ENCODE assay signal across 8 cellular contexts in genomic region chr17:51322390-51323029, GRCh38.
A peak's percentile ranks its signal among the peaks of the same experiment; 100 is the strongest.
DNase-seq lines count a peak whose midpoint lies in the region; ATAC-seq and TF ChIP-seq lines count a peak whose summit lies in the region.

No MANE protein-coding gene starts in this region.

- H3K9me3 ChIP-seq in OCI-LY3 (ENCODE audit: insufficient read depth, low read length), result peaks cover 8% of the 10 kb centered on the region; the same call in 1 of the 2 replicates

- no peak overlapping the region for H3K4me2 ChIP-seq in OCI-LY3 (ENCODE audit: low read length)

- intact Hi-C loops in CD14-positive monocyte (cut with micrococcal nuclease), result no loop called here

- no peaks in the 10 kb centered on the region for H3K79me2 ChIP-seq in OCI-LY3 (ENCODE audit: low read length)

- TF ChIP-seq CTCF in OCI-LY3 (IDR thresholded peaks at IDR 0.05; ENCODE audit: low read depth, low read length) (peak; percentile 93), fibroblast of the aortic adventitia (IDR thresholded peaks at IDR 0.05; ENCODE audit: insufficient read depth, low read length) (peak; percentile 34), CD14-positive monocyte (IDR thresholded peaks at IDR 0.05) (no peak)

- H3K36me3 ChIP-seq in OCI-LY3 (replicated peaks; ENCODE audit: low read depth, low read length), result no peaks in the 10 kb centered on the region

- H3K36me3 Mint-ChIP-seq in natural killer cell treated with Interleukin-12 subunit alpha and Interleukin-12 subunit beta and Interleukin-15 and Interleukin-18, amount 100 ng/mL, for 72 hours, result peaks cover 11% of the 10 kb centered on the region
- H3K36me3 Mint-ChIP-seq in CD14-positive monocyte, result no peaks in the 10 kb centered on the region

- peaks cover 8% of the 10 kb centered on the region for H3K4me1 ChIP-seq in OCI-LY3 (ENCODE audit: low read length)

- no peaks in the 10 kb centered on the region for H3K27me3 ChIP-seq in OCI-LY3 (ENCODE audit: low read depth, low read length)

- no peak overlapping the region for H3K9ac ChIP-seq in OCI-LY3 (ENCODE audit: low read length)

- no peaks in the 10 kb centered on the region for H4K20me1 ChIP-seq in OCI-LY3 (ENCODE audit: insufficient read depth, low read length)

- no peak for ATAC-seq in natural killer cell treated with Interleukin-12 subunit alpha and Interleukin-12 subunit beta and Interleukin-15 and Interleukin-18, amount 100 ng/mL, for 72 hours

- H3K27ac ChIP-seq in OCI-LY3 (ENCODE audit: low read length), result no peak overlapping the region

- no peaks in the 10 kb centered on the region for H3K9me3 Mint-ChIP-seq in natural killer cell treated with Interleukin-12 subunit alpha and Interleukin-12 subunit beta and Interleukin-15 and Interleukin-18, amount 100 ng/mL, for 72 hours
- peaks cover 10 to 28% (median 21%) of the 10 kb centered on the region in 7 donors for H3K9me3 Mint-ChIP-seq in CD14-positive monocyte

- no peak overlapping the region for H2AFZ ChIP-seq in OCI-LY3 (ENCODE audit: low read depth, low read length)

- no peak overlapping the region for H3K27ac Mint-ChIP-seq in natural killer cell treated with Interleukin-12 subunit alpha and Interleukin-12 subunit beta and Interleukin-15 and Interleukin-18, amount 100 ng/mL, for 72 hours
- no peak overlapping the region for H3K27ac Mint-ChIP-seq in CD14-positive monocyte

- DNase-seq in NCI-H1092 treated with DMSO at 0.1 percent for 48 hours (lab: John Stamatoyannopoulos, UW) (peak; percentile 6), NCI-H1092 (lab: John Stamatoyannopoulos, UW) (no peak), HEK293T (ENCODE audit: extremely low spot score) (peak; percentile 42), fibroblast of the aortic adventitia (ENCODE audit: low read depth) (peak; percentile 27), DMS114 treated with DMSO at 0.1 percent for 48 hours (lab: John Stamatoyannopoulos, UW; ENCODE audit: unreplicated experiment) (no peak), CD14-positive monocyte (ENCODE audit: low spot score) (no peak)
- DNase-seq in natural killer cell treated with Interleukin-12 subunit alpha and Interleukin-12 subunit beta and Interleukin-15 and Interleukin-18, amount 100 ng/mL, for 72 hours (ENCODE audit: low spot score), result no peak

- H3K4me3 ChIP-seq in OCI-LY3 (ENCODE audit: low read length), result no peak overlapping the region
- H3K4me3 ChIP-seq in fibroblast of the aortic adventitia (ENCODE audit: low read depth, low read length), result no peak overlapping the region

- peaks cover 20 to 29% of the 10 kb centered on the region in 2 donors for H3K27me3 Mint-ChIP-seq in natural killer cell treated with Interleukin-12 subunit alpha and Interleukin-12 subunit beta and Interleukin-15 and Interleukin-18, amount 100 ng/mL, for 72 hours
- H3K27me3 Mint-ChIP-seq in CD14-positive monocyte (ENCODE audit: low read depth in 3 of 3), result peaks cover 1 to 10% (median 5%) of the 10 kb centered on the region in 3 donors

- CTCF ChIA-PET in HEK293T (lab: Yijun Ruan, JAX), result interaction anchor here (0.6 kb wide), 1 partner anchor 9 kb away, joined by 4 read pairs; no protein-coding TSS in a partner anchor

- POLR2A ChIA-PET in HEK293T (lab: Yijun Ruan, JAX), result no interaction called here

- no peak overlapping the region for H3K4me3 Mint-ChIP-seq in natural killer cell treated with Interleukin-12 subunit alpha and Interleukin-12 subunit beta and Interleukin-15 and Interleukin-18, amount 100 ng/mL, for 72 hours
- H3K4me3 Mint-ChIP-seq in CD14-positive monocyte, result no peak overlapping the region

- H3K4me1 Mint-ChIP-seq in natural killer cell treated with Interleukin-12 subunit alpha and Interleukin-12 subunit beta and Interleukin-15 and Interleukin-18, amount 100 ng/mL, for 72 hours (ENCODE audit: low read depth in 2 of 2), result no peaks in the 10 kb centered on the region
- peaks cover 5% of the 10 kb centered on the region for H3K4me1 Mint-ChIP-seq in CD14-positive monocyte

TF ChIP-seq in HEK293T, 16 proteins besides CTCF, POLR2A, EP300 and RAD21:
- TF ChIP-seq BHLHE40 (IDR thresholded peaks at IDR 0.05; ENCODE audit: borderline replicate concordance) (no peak), PKNOX1 (IDR thresholded peaks at IDR 0.05) (peak; percentile 71), LEF1 (IDR thresholded peaks at IDR 0.05; ENCODE audit: borderline replicate concordance) (no peak), ARNT (IDR thresholded peaks at IDR 0.05) (no peak)

Comparison
In these comparisons a context has a peak if more than half of its experiments do, and no peak if none do; other contexts are left out.
1. DNase-seq: peak in NCI-H1092 treated with DMSO at 0.1 percent for 48 hours (single experiment), HEK293T (single experiment) and fibroblast of the aortic adventitia (single experiment); none in NCI-H1092 (single experiment), DMS114 treated with DMSO at 0.1 percent for 48 hours (single experiment), natural killer cell treated with Interleukin-12 subunit alpha and Interleukin-12 subunit beta and Interleukin-15 and Interleukin-18, amount 100 ng/mL, for 72 hours (single experiment) and CD14-positive monocyte (single experiment).